ENCODE assay signal across 2 cellular contexts in the genomic region with DNA sequence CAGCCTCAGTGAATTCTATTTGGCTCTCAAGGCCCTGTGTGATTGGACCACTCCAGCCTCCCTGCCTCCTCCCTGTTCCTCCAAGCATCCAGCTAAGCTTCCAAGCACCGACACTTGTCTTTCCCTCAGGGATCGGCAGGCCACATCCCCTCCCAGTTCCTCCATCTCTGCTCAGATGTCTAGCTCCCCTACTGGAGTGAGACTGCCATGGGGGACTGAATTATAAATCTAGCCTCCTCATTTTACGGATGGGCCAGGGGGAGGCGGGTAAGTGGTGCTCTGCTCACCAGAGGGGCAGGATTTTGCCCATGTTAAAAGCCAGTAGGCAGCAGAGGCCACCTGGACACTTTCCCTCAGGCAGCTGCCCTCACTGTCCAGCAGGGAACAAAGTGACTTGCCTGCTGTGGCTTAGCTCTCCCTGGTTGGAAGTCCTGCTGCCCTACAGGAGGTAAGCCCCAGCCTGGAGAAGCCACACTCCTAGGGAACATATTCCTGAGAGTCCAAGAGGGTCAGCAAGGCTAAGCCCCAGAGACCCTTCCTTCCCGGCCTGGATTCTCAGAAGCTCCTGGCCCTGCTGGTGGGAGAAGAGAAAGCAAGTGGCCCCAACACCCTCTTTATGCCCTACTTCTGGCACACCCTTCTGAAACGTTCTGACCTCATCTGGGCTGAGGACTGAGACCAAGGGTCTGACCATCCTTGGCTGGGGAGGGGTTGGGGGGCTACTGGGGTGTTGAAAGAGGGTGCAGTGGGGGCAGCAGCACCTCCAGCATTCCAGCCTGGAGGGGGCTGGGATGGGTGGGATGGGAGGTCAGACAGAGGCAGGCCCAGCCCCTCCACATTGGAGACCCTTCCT.
TF ChIP-seq lines count a peak whose summit lies in the region.

No MANE protein-coding gene starts in this region.

TF ChIP-seq in SK-N-SH, 30 proteins besides CTCF, POLR2A, EP300 and RAD21 (continued from another document):
- no peak for TF ChIP-seq RXRA (IDR thresholded peaks at IDR 0.05; ENCODE audit: borderline replicate concordance, low read depth)
- TF ChIP-seq, protein P1, sequence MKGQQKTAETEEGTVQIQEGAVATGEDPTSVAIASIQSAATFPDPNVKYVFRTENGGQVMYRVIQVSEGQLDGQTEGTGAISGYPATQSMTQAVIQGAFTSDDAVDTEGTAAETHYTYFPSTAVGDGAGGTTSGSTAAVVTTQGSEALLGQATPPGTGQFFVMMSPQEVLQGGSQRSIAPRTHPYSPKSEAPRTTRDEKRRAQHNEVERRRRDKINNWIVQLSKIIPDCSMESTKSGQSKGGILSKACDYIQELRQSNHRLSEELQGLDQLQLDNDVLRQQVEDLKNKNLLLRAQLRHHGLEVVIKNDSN (IDR thresholded peaks at IDR 0.05; ENCODE audit: borderline replicate concordance, low read depth), result no peak
- no peak for TF ChIP-seq NFIC (IDR thresholded peaks at IDR 0.05; ENCODE audit: borderline replicate concordance)
- TF ChIP-seq FOXM1 (IDR thresholded peaks at IDR 0.05; ENCODE audit: low read depth), result no peak
- no peak for TF ChIP-seq MEF2A (IDR thresholded peaks at IDR 0.05; ENCODE audit: borderline replicate concordance, low read depth)
- TF ChIP-seq, protein P2, sequence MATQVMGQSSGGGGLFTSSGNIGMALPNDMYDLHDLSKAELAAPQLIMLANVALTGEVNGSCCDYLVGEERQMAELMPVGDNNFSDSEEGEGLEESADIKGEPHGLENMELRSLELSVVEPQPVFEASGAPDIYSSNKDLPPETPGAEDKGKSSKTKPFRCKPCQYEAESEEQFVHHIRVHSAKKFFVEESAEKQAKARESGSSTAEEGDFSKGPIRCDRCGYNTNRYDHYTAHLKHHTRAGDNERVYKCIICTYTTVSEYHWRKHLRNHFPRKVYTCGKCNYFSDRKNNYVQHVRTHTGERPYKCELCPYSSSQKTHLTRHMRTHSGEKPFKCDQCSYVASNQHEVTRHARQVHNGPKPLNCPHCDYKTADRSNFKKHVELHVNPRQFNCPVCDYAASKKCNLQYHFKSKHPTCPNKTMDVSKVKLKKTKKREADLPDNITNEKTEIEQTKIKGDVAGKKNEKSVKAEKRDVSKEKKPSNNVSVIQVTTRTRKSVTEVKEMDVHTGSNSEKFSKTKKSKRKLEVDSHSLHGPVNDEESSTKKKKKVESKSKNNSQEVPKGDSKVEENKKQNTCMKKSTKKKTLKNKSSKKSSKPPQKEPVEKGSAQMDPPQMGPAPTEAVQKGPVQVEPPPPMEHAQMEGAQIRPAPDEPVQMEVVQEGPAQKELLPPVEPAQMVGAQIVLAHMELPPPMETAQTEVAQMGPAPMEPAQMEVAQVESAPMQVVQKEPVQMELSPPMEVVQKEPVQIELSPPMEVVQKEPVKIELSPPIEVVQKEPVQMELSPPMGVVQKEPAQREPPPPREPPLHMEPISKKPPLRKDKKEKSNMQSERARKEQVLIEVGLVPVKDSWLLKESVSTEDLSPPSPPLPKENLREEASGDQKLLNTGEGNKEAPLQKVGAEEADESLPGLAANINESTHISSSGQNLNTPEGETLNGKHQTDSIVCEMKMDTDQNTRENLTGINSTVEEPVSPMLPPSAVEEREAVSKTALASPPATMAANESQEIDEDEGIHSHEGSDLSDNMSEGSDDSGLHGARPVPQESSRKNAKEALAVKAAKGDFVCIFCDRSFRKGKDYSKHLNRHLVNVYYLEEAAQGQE (IDR thresholded peaks at IDR 0.05; ENCODE audit: low read depth, low read length), result no peak
- TF ChIP-seq EZH2phosphoT487 (IDR thresholded peaks at IDR 0.05; ENCODE audit: borderline replicate concordance, low read depth), result no peak
- TF ChIP-seq FOSL2 (IDR thresholded peaks at IDR 0.05; ENCODE audit: borderline replicate concordance, low read depth), result no peak
- no peak for TF ChIP-seq NRF1 (IDR thresholded peaks at IDR 0.05; ENCODE audit: low read depth, low read length)
- TF ChIP-seq USF2 (IDR thresholded peaks at IDR 0.05; ENCODE audit: borderline replicate concordance, low read depth, low read length), result no peak
- no peak for TF ChIP-seq YY1 (IDR thresholded peaks at IDR 0.05; ENCODE audit: low read depth)

TF ChIP-seq in SK-N-SH treated with all-trans-retinoic acid at 6 μM for 48 hours, 23 proteins besides CTCF, POLR2A, EP300 and RAD21 (continued from another document):
- TF ChIP-seq, protein P3, sequence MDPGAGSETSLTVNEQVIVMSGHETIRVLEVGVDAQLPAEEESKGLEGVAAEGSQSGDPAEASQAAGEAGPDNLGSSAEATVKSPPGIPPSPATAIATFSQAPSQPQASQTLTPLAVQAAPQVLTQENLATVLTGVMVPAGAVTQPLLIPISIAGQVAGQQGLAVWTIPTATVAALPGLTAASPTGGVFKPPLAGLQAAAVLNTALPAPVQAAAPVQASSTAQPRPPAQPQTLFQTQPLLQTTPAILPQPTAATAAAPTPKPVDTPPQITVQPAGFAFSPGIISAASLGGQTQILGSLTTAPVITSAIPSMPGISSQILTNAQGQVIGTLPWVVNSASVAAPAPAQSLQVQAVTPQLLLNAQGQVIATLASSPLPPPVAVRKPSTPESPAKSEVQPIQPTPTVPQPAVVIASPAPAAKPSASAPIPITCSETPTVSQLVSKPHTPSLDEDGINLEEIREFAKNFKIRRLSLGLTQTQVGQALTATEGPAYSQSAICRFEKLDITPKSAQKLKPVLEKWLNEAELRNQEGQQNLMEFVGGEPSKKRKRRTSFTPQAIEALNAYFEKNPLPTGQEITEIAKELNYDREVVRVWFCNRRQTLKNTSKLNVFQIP (CRISPR knock-in tag; IDR thresholded peaks at IDR 0.05; ENCODE audit: borderline replicate concordance, low read depth), result no peak
- TF ChIP-seq, protein P4, sequence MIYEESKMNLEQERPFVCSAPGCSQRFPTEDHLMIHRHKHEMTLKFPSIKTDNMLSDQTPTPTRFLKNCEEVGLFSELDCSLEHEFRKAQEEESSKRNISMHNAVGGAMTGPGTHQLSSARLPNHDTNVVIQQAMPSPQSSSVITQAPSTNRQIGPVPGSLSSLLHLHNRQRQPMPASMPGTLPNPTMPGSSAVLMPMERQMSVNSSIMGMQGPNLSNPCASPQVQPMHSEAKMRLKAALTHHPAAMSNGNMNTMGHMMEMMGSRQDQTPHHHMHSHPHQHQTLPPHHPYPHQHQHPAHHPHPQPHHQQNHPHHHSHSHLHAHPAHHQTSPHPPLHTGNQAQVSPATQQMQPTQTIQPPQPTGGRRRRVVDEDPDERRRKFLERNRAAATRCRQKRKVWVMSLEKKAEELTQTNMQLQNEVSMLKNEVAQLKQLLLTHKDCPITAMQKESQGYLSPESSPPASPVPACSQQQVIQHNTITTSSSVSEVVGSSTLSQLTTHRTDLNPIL (CRISPR knock-in tag; IDR thresholded peaks at IDR 0.05; ENCODE audit: low read depth), result no peak
TF ChIP-seq in SK-N-SH treated with all-trans-retinoic acid at 6 μM for 48 hours: peak in this region for 0.
